ENCODE assay signal across 8 cellular contexts in the genomic region with DNA sequence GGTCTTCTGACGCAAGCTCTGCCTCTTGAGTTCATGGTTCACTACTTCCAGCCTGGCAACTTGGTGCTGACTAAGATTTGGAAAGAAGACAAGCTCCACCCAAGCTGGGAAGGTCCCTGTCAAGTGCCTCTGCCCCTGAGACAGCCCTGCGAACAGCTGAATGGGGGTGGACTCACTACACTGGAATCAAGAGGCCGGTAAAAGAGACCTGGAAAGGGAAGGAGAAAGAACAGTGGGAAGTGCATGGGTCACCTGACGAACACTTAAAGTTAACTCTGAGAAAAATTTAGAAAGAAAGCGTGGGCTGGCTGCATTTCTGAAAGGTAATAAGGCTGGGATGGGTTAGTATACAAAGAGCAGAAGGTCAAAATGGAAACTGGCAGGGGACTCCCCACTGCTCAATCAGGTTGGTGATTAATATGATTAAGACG. TPM values are rescaled to one million over a fixed set of nuclear protein-coding genes. Genes with fewer than 3 reads are reported as not detected.
DNase-seq lines count a peak whose midpoint lies in the region; ATAC-seq and TF ChIP-seq lines count a peak whose summit lies in the region.

No MANE protein-coding gene starts in this region.

- peaks cover 4 to 5% of the 10 kb centered on the region in 2 donors for H3K4me1 ChIP-seq in gastrocnemius medialis

- DNase-seq in NCI-H226 = peak; percentile 97
- peak; percentile 87 for DNase-seq in myocyte (ENCODE audit: low read depth)
- DNase-seq in NCI-H748 treated with DMSO at 0.1 percent for 48 hours (lab: John Stamatoyannopoulos, UW) = no peak
- no peak for DNase-seq in caudate nucleus (lab: John Stamatoyannopoulos, UW)
- DNase-seq in gastrocnemius medialis = no peak
- no peak for DNase-seq in stimulated activated CD4-positive, alpha-beta T cell treated with anti-CD3 and anti-CD28 coated beads, Interleukin-4, amount 100 ng/mL, for 24 hours

- ATAC-seq in GM18508 (IDR thresholded peaks at IDR 0.05; ENCODE audit: insufficient read depth, unreplicated experiment) (peak; percentile 94), GM21825 (IDR thresholded peaks at IDR 0.05; ENCODE audit: unreplicated experiment) (peak; percentile 93), gastrocnemius medialis (no peak)

- H3K27me3 ChIP-seq in gastrocnemius medialis = no peaks in the 10 kb centered on the region

- TF ChIP-seq CTCF in gastrocnemius medialis (IDR thresholded peaks at IDR 0.05 in 4 of 5, conservative IDR thresholded peaks at IDR 0.05 in 1 of 5) = no peak

- H3K4me3 ChIP-seq in gastrocnemius medialis = no peak overlapping the region

- in situ Hi-C loops in gastrocnemius medialis (cut with MboI; ENCODE audit: low sequenced_read_pairs in 4 of 4) = no loop called here

- intact Hi-C loops in gastrocnemius medialis (cut with DNase I; ENCODE audit: low total_unique reads) = no loop called here

- no peaks in the 10 kb centered on the region for H3K9me3 ChIP-seq in gastrocnemius medialis

- no peak overlapping the region for H3K27ac ChIP-seq in caudate nucleus (ENCODE audit: low read depth, low read length)
- H3K27ac ChIP-seq in gastrocnemius medialis = no peak overlapping the region

- H3K36me3 ChIP-seq in gastrocnemius medialis = no peaks in the 10 kb centered on the region

- TF ChIP-seq POLR2A in gastrocnemius medialis (IDR thresholded peaks at IDR 0.05) = no peak

RNA-seq across cellular contexts. Expression of a gene that starts 26.1 kb away (rescaled TPM):
- total RNA-seq in myocyte (35.9 and 50.9 TPM in 2 replicates), gastrocnemius medialis (10 to 100 TPM; 34.2 to 47.4 (median 39.7) TPM)
- 15.1 TPM for polyA plus RNA-seq in myocyte (2012)

RNA-seq across cellular contexts. Expression of a gene that starts 58.2 kb away (rescaled TPM):
- 0.05 TPM in 1 of 2 replicates, not detected in the other for total RNA-seq in myocyte
- polyA plus RNA-seq in myocyte (2012) = 0.38 TPM
- under 1 TPM; 0.29 to 0.56 (median 0.47) TPM for total RNA-seq in gastrocnemius medialis

Comparison
In these comparisons a context has a peak if more than half of its experiments do, and no peak if none do; other contexts are left out.
1. ATAC-seq: peak in GM18508 (single experiment) and GM21825 (single experiment); none in gastrocnemius medialis (0 of 2).
2. DNase-seq: peak in NCI-H226 (single experiment) and myocyte (single experiment); none in NCI-H748 treated with DMSO at 0.1 percent for 48 hours (single experiment), caudate nucleus (0 of 61), gastrocnemius medialis (0 of 2) and stimulated activated CD4-positive, alpha-beta T cell treated with anti-CD3 and anti-CD28 coated beads, Interleukin-4, amount 100 ng/mL, for 24 hours (single experiment).